ENCODE assay signal across 20 cellular contexts in genomic region chr1:188433428-188433827, GRCh38.
DNase-seq lines count a peak whose midpoint lies in the region; TF ChIP-seq lines count a peak whose summit lies in the region.
"Had no signal": no experiment of that assay in that cellular context is flagged by ENCODE, and none has a peak within 500 bp of the region (broad histone marks: within the 10 kb centered on the region; RNA-seq: fewer than 3 reads in every experiment).

No MANE protein-coding gene starts in this region.

- 56% methylated on average over 2 of the region's 2 CpGs for WGBS in SK-N-SH (ENCODE audit: low lambda C conversion rate)

- peak in 1 of 2 experiments; percentile 42; a peak in 1 of 4 replicates for TF ChIP-seq EP300 in SK-N-SH (IDR thresholded peaks at IDR 0.05; ENCODE audit: borderline replicate concordance in 1 of 2, low read depth in 1 of 2, low read length in 1 of 2)

- no peaks in the 10 kb centered on the region for H3K79me2 ChIP-seq in SK-N-SH (ENCODE audit: insufficient read depth)

- H3K27ac ChIP-seq in SK-N-SH (ENCODE audit: low read depth in 2 of 2, low read length in 1 of 2), result no peak overlapping the region; a peak in 1 of 4 replicates
- H3K27ac ChIP-seq: neutrophil, SJSA1, stomach had no signal

- no peak for TF ChIP-seq RAD21 in SK-N-SH (IDR thresholded peaks at IDR 0.05; ENCODE audit: low read length)

- no peaks in the 10 kb centered on the region for H4K20me1 ChIP-seq in SK-N-SH (ENCODE audit: insufficient read depth)

- H3K4me3 ChIP-seq in SK-N-SH (ENCODE audit: low read depth in 2 of 2, low read length in 1 of 2) (no peak overlapping the region), fibroblast of mammary gland (ENCODE audit: control insufficient read depth, low read depth, low read length) (no peak overlapping the region)
- H3K4me3 ChIP-seq: MG63, SJSA1, stomach had no signal

- TF ChIP-seq CTCF in SK-N-SH (IDR thresholded peaks at IDR 0.05) (no peak), fibroblast of mammary gland (conservative IDR thresholded peaks at IDR 0.05; ENCODE audit: control insufficient read depth, insufficient read depth, low read depth, low read length) (no peak)

- no peaks in the 10 kb centered on the region for H3K9me3 ChIP-seq in SK-N-SH
- H3K9me3 ChIP-seq: Caco-2, MG63, neutrophil, SJSA1, stomach had no signal

- POLR2A ChIA-PET in SK-N-SH (lab: Yijun Ruan, JAX), result no interaction called here

- CTCF ChIA-PET in SK-N-SH (lab: Yijun Ruan, JAX), result interaction anchor here (0.7 kb wide), 1 partner anchor 23 kb away, joined by 5 read pairs; no protein-coding TSS in a partner anchor

- no peaks in the 10 kb centered on the region for H3K36me3 ChIP-seq in SK-N-SH (replicated peaks in 1 of 2; ENCODE audit: control insufficient read depth in 1 of 2, insufficient read depth in 2 of 2, low read length in 1 of 2)
- H3K36me3 ChIP-seq: MG63, neutrophil, SJSA1, stomach had no signal

- DNase-seq in HS-5 (ENCODE audit: low read depth) (peak; percentile 72), SK-N-SH (no peak), fibroblast of mammary gland (ENCODE audit: low read depth) (peak; percentile 1), renal cortical epithelial cell (ENCODE audit: low read depth) (peak; percentile 11), AG08396 (ENCODE audit: low spot score) (no peak), T-helper 9 cell (no peak)
- no peak for DNase-seq in stimulated activated CD4-positive, alpha-beta T cell treated with anti-CD3 and anti-CD28 coated beads, Interleukin-2, amount 100 ng/mL, for 48 hours
- DNase-seq: activated CD4-positive, alpha-beta T cell treated with anti-CD3 and anti-CD28 coated beads, Interleukin-2, amount 50 U/mL, for 48 hours; activated effector memory CD4-positive, alpha-beta T cell treated with anti-CD3 and anti-CD28 coated beads, Interleukin-2, amount 50 U/mL, for 16 hours; Caco-2; erythroblast; left ventricle myocardium superior; MG63; NCI-H146; NCI-H2171 treated with DMSO at 0.1 percent for 48 hours; stimulated activated CD4-positive, alpha-beta T cell treated with anti-CD3 and anti-CD28 coated beads, Interleukin-4, amount 100 ng/mL, for 24 hours; stomach; T-helper 17 cell had no signal

- H3K4me2 ChIP-seq in SK-N-SH, result no peak overlapping the region

- no peak overlapping the region for H3K9ac ChIP-seq in SK-N-SH

- no peak overlapping the region for H2AFZ ChIP-seq in SK-N-SH (ENCODE audit: low read depth)

- no peaks in the 10 kb centered on the region for H3F3A ChIP-seq in SK-N-SH (replicated peaks; ENCODE audit: insufficient read depth)

- no peaks in the 10 kb centered on the region for H3K9me2 ChIP-seq in SK-N-SH

- H3K4me1 ChIP-seq in SK-N-SH (ENCODE audit: control insufficient read depth in 1 of 2, insufficient read depth in 2 of 2, low read depth in 1 of 2, low read length in 1 of 2), result peaks cover 0 to 10% of the 10 kb centered on the region in 2 experiments; a peak in 2 of 4 replicates
- H3K4me1 ChIP-seq: Caco-2, SJSA1, stomach had no signal

- no peaks in the 10 kb centered on the region for H3K27me3 ChIP-seq in SK-N-SH (ENCODE audit: insufficient read depth)
- H3K27me3 ChIP-seq: MG63, neutrophil, SJSA1, stomach had no signal

TF ChIP-seq in SK-N-SH, 30 proteins besides CTCF, POLR2A, EP300 and RAD21 (continues in another document):
- no peak for TF ChIP-seq SMC3 (IDR thresholded peaks at IDR 0.05; ENCODE audit: low read depth, low read length)
- no peak for TF ChIP-seq MXI1 (IDR thresholded peaks at IDR 0.05; ENCODE audit: low read depth, low read length)
- no peak for TF ChIP-seq CHD2 (IDR thresholded peaks at IDR 0.05; ENCODE audit: low read length, partially characterized antibody)
- no peak for TF ChIP-seq ELF1 (IDR thresholded peaks at IDR 0.05)
- TF ChIP-seq YY1 (IDR thresholded peaks at IDR 0.05; ENCODE audit: low read depth), result no peak
- no peak for TF ChIP-seq RFX5 (IDR thresholded peaks at IDR 0.05; ENCODE audit: low read length)
- TF ChIP-seq ZBTB33 (IDR thresholded peaks at IDR 0.05; ENCODE audit: borderline replicate concordance, low read depth), result no peak
- TF ChIP-seq TCF12 (IDR thresholded peaks at IDR 0.05), result peak; percentile 57
- TF ChIP-seq USF1 (IDR thresholded peaks at IDR 0.05; ENCODE audit: borderline replicate concordance, low read depth), result no peak
- TF ChIP-seq REST (IDR thresholded peaks at IDR 0.05; ENCODE audit: low read depth, low read length), result no peak
- TF ChIP-seq FOXJ3 (CRISPR knock-in tag; IDR thresholded peaks at IDR 0.05), result no peak
- no peak for TF ChIP-seq SIN3A (IDR thresholded peaks at IDR 0.05; ENCODE audit: borderline replicate concordance, low read depth, low read length)
- no peak for TF ChIP-seq GATA2 (CRISPR knock-in tag; IDR thresholded peaks at IDR 0.05)
- TF ChIP-seq IRF3 (IDR thresholded peaks at IDR 0.05; ENCODE audit: low read depth, low read length), result no peak
- TF ChIP-seq FOSL2 (IDR thresholded peaks at IDR 0.05; ENCODE audit: borderline replicate concordance, low read depth), result no peak
- no peak for TF ChIP-seq TEAD4 (IDR thresholded peaks at IDR 0.05; ENCODE audit: borderline replicate concordance, insufficient read depth)
- TF ChIP-seq USF2 (IDR thresholded peaks at IDR 0.05; ENCODE audit: borderline replicate concordance, low read depth, low read length), result no peak
- no peak for TF ChIP-seq FOXM1 (IDR thresholded peaks at IDR 0.05; ENCODE audit: low read depth)
- peak; percentile 42; the same call in 1 of the 2 replicates for TF ChIP-seq JUND (IDR thresholded peaks at IDR 0.05)
- TF ChIP-seq TAF1 (IDR thresholded peaks at IDR 0.05; ENCODE audit: borderline replicate concordance, low read depth, low read length), result no peak
- TF ChIP-seq MEF2A (IDR thresholded peaks at IDR 0.05; ENCODE audit: borderline replicate concordance, low read depth), result no peak
- no peak for TF ChIP-seq NFIC (IDR thresholded peaks at IDR 0.05; ENCODE audit: borderline replicate concordance)

Comparison
In these comparisons a context has a peak if more than half of its experiments do, and no peak if none do; other contexts are left out.
1. DNase-seq: peak in HS-5 (single experiment), fibroblast of mammary gland (single experiment) and renal cortical epithelial cell (single experiment); none in SK-N-SH (single experiment), AG08396 (single experiment), T-helper 9 cell (single experiment) and stimulated activated CD4-positive, alpha-beta T cell treated with anti-CD3 and anti-CD28 coated beads, Interleukin-2, amount 100 ng/mL, for 48 hours (0 of 2).